Comparison of ENCODE assay signal across 8 cellular contexts in genomic region chr19:10420444-10421239, GRCh38. TPM values are rescaled to one million over a fixed set of nuclear protein-coding genes. Genes with fewer than 3 reads are reported as not detected.
DNase-seq lines count a peak whose midpoint lies in the region; ATAC-seq and TF ChIP-seq lines count a peak whose summit lies in the region.

PDE4A (plus strand) TSS chr19:10420538; CDS start chr19:10420765, 227 bp downstream.

- TF ChIP-seq POLR2A in esophagus squamous epithelium (IDR thresholded peaks at IDR 0.05), result no peak

- peaks cover 62% of the 10 kb centered on the region for H3K27me3 ChIP-seq in MG63
- H3K27me3 ChIP-seq in esophagus squamous epithelium, result peaks cover 22 to 100% (median 40%) of the 10 kb centered on the region in 4 donors

- CTCF ChIA-PET in activated CD8-positive, alpha-beta T cell treated with anti-CD3 and anti-CD28 coated beads, Interleukin-2, amount 10 ng/mL, durations not matched to agents 7 days and 5 days (lab: Charles Lee), result interaction anchor here (1.3 to 27.0 kb wide), 5 partner anchors 4 to 161 kb away, joined by 4 to 1132 read pairs (median 7); partner anchors contain the start of genes CDC37, ICAM1 and PDE4A

- H3K36me3 ChIP-seq in MG63 (no peaks in the 10 kb centered on the region), esophagus squamous epithelium (no peaks in the 10 kb centered on the region)

- peaks cover 78% of the 10 kb centered on the region for H3K4me1 Mint-ChIP-seq in activated CD8-positive, alpha-beta T cell treated with anti-CD3 and anti-CD28 coated beads, Interleukin-2, amount 10 ng/mL, durations not matched to agents 7 days and 5 days (ENCODE audit: low read depth)

- H3K4me3 Mint-ChIP-seq in activated CD8-positive, alpha-beta T cell treated with anti-CD3 and anti-CD28 coated beads, Interleukin-2, amount 10 ng/mL, durations not matched to agents 7 days and 5 days, result peak within 1 kb of the TSS; percentile 94

- H3K27ac Mint-ChIP-seq in activated CD8-positive, alpha-beta T cell treated with anti-CD3 and anti-CD28 coated beads, Interleukin-2, amount 10 ng/mL, durations not matched to agents 7 days and 5 days, result peak within 1 kb of the TSS; percentile 92

- whole genome bisulfite sequencing in esophagus squamous epithelium, 2 donors, result 0% methylated on average over 8 of the region's 104 CpGs; no CpG with 5 or more reads in 1 of the 2 donors

- H3K4me1 ChIP-seq in esophagus squamous epithelium, result peaks cover 44 to 80% (median 45%) of the 10 kb centered on the region in 3 donors

- peak; percentile 12 for ATAC-seq in activated CD8-positive, alpha-beta T cell treated with anti-CD3 and anti-CD28 coated beads, Interleukin-2, amount 10 ng/mL, durations not matched to agents 7 days and 5 days
- no peak for ATAC-seq in GM21381 (IDR thresholded peaks at IDR 0.05; ENCODE audit: unreplicated experiment)
- ATAC-seq in left lobe of liver, result no peak
- ATAC-seq in GM21423 (IDR thresholded peaks at IDR 0.05; ENCODE audit: unreplicated experiment), result no peak

- H3K9me3 Mint-ChIP-seq in activated CD8-positive, alpha-beta T cell treated with anti-CD3 and anti-CD28 coated beads, Interleukin-2, amount 10 ng/mL, durations not matched to agents 7 days and 5 days (ENCODE audit: insufficient read depth), result no peaks in the 10 kb centered on the region

- no peaks in the 10 kb centered on the region for H3K27me3 Mint-ChIP-seq in activated CD8-positive, alpha-beta T cell treated with anti-CD3 and anti-CD28 coated beads, Interleukin-2, amount 10 ng/mL, durations not matched to agents 7 days and 5 days (ENCODE audit: low read depth)

- peak; percentile 60 for DNase-seq in ELR (ENCODE audit: low read depth)
- DNase-seq in MG63, result peak; percentile 80
- DNase-seq in activated CD8-positive, alpha-beta T cell treated with anti-CD3 and anti-CD28 coated beads, Interleukin-2, amount 10 ng/mL, durations not matched to agents 7 days and 5 days, result peak; percentile 88
- no peak for DNase-seq in esophagus squamous epithelium (lab: John Stamatoyannopoulos, UW)
- peak; percentile 84 for DNase-seq in posterior vena cava (ENCODE audit: low spot score)
- no peak for DNase-seq in left lobe of liver (ENCODE audit: low spot score)

- H3K27ac ChIP-seq in esophagus squamous epithelium, result no peak within 1 kb of the TSS

- H3K9me3 ChIP-seq in MG63 (no peaks in the 10 kb centered on the region), esophagus squamous epithelium (no peaks in the 10 kb centered on the region)

- TF ChIP-seq CTCF in esophagus squamous epithelium (IDR thresholded peaks at IDR 0.05), result peak in 3 of 6 experiments; percentile 7 to 23 (median 10)

- H3K4me3 ChIP-seq in MG63 (peak within 1 kb of the TSS; percentile 52), esophagus squamous epithelium (peak within 1 kb of the TSS in 3 of 4 donors; percentile 17 to 50 (median 32))

- peaks cover 29% of the 10 kb centered on the region for H3K36me3 Mint-ChIP-seq in activated CD8-positive, alpha-beta T cell treated with anti-CD3 and anti-CD28 coated beads, Interleukin-2, amount 10 ng/mL, durations not matched to agents 7 days and 5 days (ENCODE audit: low read depth)

- POLR2A ChIA-PET in activated CD8-positive, alpha-beta T cell treated with anti-CD3 and anti-CD28 coated beads, Interleukin-2, amount 10 ng/mL, durations not matched to agents 7 days and 5 days (lab: Charles Lee), result interaction anchor here (0.9 to 8.9 kb wide), 5 partner anchors 8 to 226 kb away, joined by 4 to 239 read pairs (median 4); partner anchors contain the start of genes CDC37 and DNMT1

- intact Hi-C loops in esophagus squamous epithelium (cut with DNase I), result no loop called here
- intact Hi-C loops in posterior vena cava (cut with DNase I), result no loop called here

RNA-seq across cellular contexts. Expression of gene PDE4A, which starts in this region (rescaled TPM):
- 3.1 and 5.5 TPM in 2 replicates for total RNA-seq in MG63 (2014; rRNA removed; shearing (Covaris generic); ENCODE audit: low replicate concordance)
- 10 to 100 TPM; 54.2 to 56.0 TPM for total RNA-seq in activated CD8-positive, alpha-beta T cell treated with anti-CD3 and anti-CD28 coated beads, Interleukin-2, amount 10 ng/mL, durations not matched to agents 7 days and 5 days
- total RNA-seq in esophagus squamous epithelium (1 to 10 TPM in 3 of 4 donors, under 1 TPM in 1; 0.87 to 7.1 (median 2.3) TPM), posterior vena cava (10 to 100 TPM; 10.9 to 12.8 TPM), left lobe of liver (1.7 TPM)

Comparison
In these comparisons a context has a peak if more than half of its experiments do, and no peak if none do; other contexts are left out.
1. DNase-seq: peak in ELR (single experiment), MG63 (single experiment), activated CD8-positive, alpha-beta T cell treated with anti-CD3 and anti-CD28 coated beads, Interleukin-2, amount 10 ng/mL, durations not matched to agents 7 days and 5 days (single experiment) and posterior vena cava (single experiment); none in esophagus squamous epithelium (single experiment) and left lobe of liver (single experiment).